28 cellular contexts compared by ENCODE assay signal in genomic region chr12:52525661-52526499, GRCh38. TPM values are rescaled to one million over a fixed set of nuclear protein-coding genes. Genes with fewer than 3 reads are reported as not detected.
DNase-seq lines count a peak whose midpoint lies in the region; ATAC-seq and TF ChIP-seq lines count a peak whose summit lies in the region.
"Had no signal": no experiment of that assay in that cellular context is flagged by ENCODE, and none has a peak within 500 bp of the region (broad histone marks: within the 10 kb centered on the region; RNA-seq: fewer than 3 reads in every experiment).

No MANE protein-coding gene starts in this region.

- ATAC-seq in GM18505 (IDR thresholded peaks at IDR 0.05; ENCODE audit: unreplicated experiment) (no peak), HG03565 (IDR thresholded peaks at IDR 0.05; ENCODE audit: unreplicated experiment) (no peak)
- ATAC-seq: CD8-positive, alpha-beta T cell had no signal

- CTCF ChIA-PET in RWPE1 (lab: Yijun Ruan, JAX) = interaction anchor here (0.6 to 1.0 kb wide), 4 partner anchors 19 to 577 kb away, joined by 3 to 6 read pairs (median 4); no protein-coding TSS in a partner anchor
- CTCF ChIA-PET in MCF 10A (lab: Yijun Ruan, JAX) = interaction anchor here (0.6 to 1.6 kb wide), 11 partner anchors 13 to 372 kb away, joined by 3 to 7 read pairs (median 3); partner anchors contain the start of gene KRT1

- DNase-seq in RWPE1 (ENCODE audit: low spot score) (no peak), MCF 10A (ENCODE audit: unreplicated experiment) (no peak), esophagus squamous epithelium (lab: John Stamatoyannopoulos, UW) (no peak), NCI-H2196 treated with DMSO at 0.1 percent for 48 hours (lab: John Stamatoyannopoulos, UW; ENCODE audit: unreplicated experiment) (no peak), NCI-H1105 (lab: John Stamatoyannopoulos, UW) (no peak)
- DNase-seq: activated gamma-delta T cell treated with Interleukin-2 at 50 U/mL for 16 hours; brain microvascular endothelial cell; CD8-positive, alpha-beta T cell; erythroblast; kidney glomerular epithelial cell; NCI-H146; NCI-H2171; NCI-H748 treated with DMSO at 0.1 percent for 48 hours; Right ventricle myocardium superior; stimulated activated CD4-positive, alpha-beta T cell treated with anti-CD3 and anti-CD28 coated beads, Interleukin-12 subunit alpha, Interleukin-12 subunit beta, amount 100 ng/mL, for 4 hours; stimulated activated CD4-positive, alpha-beta T cell treated with anti-CD3 and anti-CD28 coated beads, Interleukin-4, amount 100 ng/mL, for 4 hours; SW 1271 had no signal

- 45 to 53% methylated on average over 6 to 11 of the region's 13 CpGs for WGBS in esophagus squamous epithelium, 2 donors

- POLR2A ChIA-PET in RWPE1 (lab: Yijun Ruan, JAX; ENCODE audit: low non-redundant PET) (no interaction called here), MCF 10A (lab: Yijun Ruan, JAX) (interaction anchor here (1.0 to 27.6 kb wide), 9 partner anchors 8 to 376 kb away, joined by 3 to 1235 read pairs (median 166); partner anchors contain the start of gene KRT6A)

- no peaks in the 10 kb centered on the region for H3K36me3 Mint-ChIP-seq in MCF 10A (ENCODE audit: insufficient read depth, unreplicated experiment)
- H3K36me3 Mint-ChIP-seq: CD8-positive, alpha-beta T cell; memory B cell had no signal

- H3K27ac ChIP-seq in RWPE1 (peak overlapping the region; percentile 100), esophagus squamous epithelium (peak overlapping the region; percentile 81 to 92 (median 88)), skin epidermis (peak overlapping the region in 16 of 21 experiments; percentile 4 to 92 (median 62))
- H3K27ac ChIP-seq: brain microvascular endothelial cell, tibial nerve had no signal

- peaks cover 0 to 5% (median 0%) of the 10 kb centered on the region in 4 donors for H3K27me3 ChIP-seq in esophagus squamous epithelium
- H3K27me3 ChIP-seq: brain microvascular endothelial cell, MG63, tibial nerve had no signal

- H3K27me3 Mint-ChIP-seq in MCF 10A (ENCODE audit: insufficient read depth, unreplicated experiment) = no peaks in the 10 kb centered on the region
- H3K27me3 Mint-ChIP-seq: memory B cell; stimulated activated naive CD8-positive, alpha-beta T cell treated with anti-CD3 and anti-CD28 coated beads, Interleukin-15, Interleukin-2, amounts not matched to agents 100 ng/mL and 50 ng/mL, for 24 hours had no signal

- peak overlapping the region; percentile 80 for H3K4me3 Mint-ChIP-seq in MCF 10A (ENCODE audit: unreplicated experiment)
- H3K4me3 Mint-ChIP-seq: CD8-positive, alpha-beta T cell; memory B cell; stimulated activated naive CD8-positive, alpha-beta T cell treated with anti-CD3 and anti-CD28 coated beads, Interleukin-15, Interleukin-2, amounts not matched to agents 100 ng/mL and 50 ng/mL, for 24 hours had no signal

- H3K4me1 Mint-ChIP-seq in MCF 10A (ENCODE audit: insufficient read depth, unreplicated experiment) = peaks cover 43% of the 10 kb centered on the region
- H3K4me1 Mint-ChIP-seq: memory B cell had no signal

- intact Hi-C loops in MCF 10A (cut with micrococcal nuclease) = no loop called here
- intact Hi-C loops in esophagus squamous epithelium (cut with DNase I) = loop anchor here (10.0 kb wide), 1 partner anchor 349 kb away; no protein-coding TSS in a partner anchor

- peak overlapping the region; percentile 78 for H3K27ac Mint-ChIP-seq in MCF 10A (ENCODE audit: low read depth, unreplicated experiment)
- H3K27ac Mint-ChIP-seq: CD8-positive, alpha-beta T cell; stimulated activated naive CD8-positive, alpha-beta T cell treated with anti-CD3 and anti-CD28 coated beads, Interleukin-15, Interleukin-2, amounts not matched to agents 100 ng/mL and 50 ng/mL, for 24 hours had no signal

- H3K9me3 ChIP-seq in esophagus squamous epithelium = no peaks in the 10 kb centered on the region
- H3K9me3 ChIP-seq: MG63, tibial nerve had no signal

- no TSS peak for BruUV-seq in MCF 10A (replicated peaks; lab: Mats Ljungman, UMichigan)

- no peaks in the 10 kb centered on the region for H3K9me3 Mint-ChIP-seq in MCF 10A (ENCODE audit: unreplicated experiment)
- H3K9me3 Mint-ChIP-seq: CD8-positive, alpha-beta T cell; memory B cell; stimulated activated naive CD8-positive, alpha-beta T cell treated with anti-CD3 and anti-CD28 coated beads, Interleukin-15, Interleukin-2, amounts not matched to agents 100 ng/mL and 50 ng/mL, for 24 hours had no signal

- TF ChIP-seq CTCF in RWPE1 (conservative IDR thresholded peaks at IDR 0.05; ENCODE audit: low read depth) (no peak), MCF 10A (IDR thresholded peaks at IDR 0.05; ENCODE audit: unreplicated experiment) (no peak), esophagus squamous epithelium (IDR thresholded peaks at IDR 0.05) (no peak)

- peak overlapping the region in 2 of 4 donors; percentile 11 to 12 for H3K4me3 ChIP-seq in esophagus squamous epithelium
- H3K4me3 ChIP-seq in skin epidermis = peak overlapping the region in 1 of 7 experiments; percentile 0
- H3K4me3 ChIP-seq: MG63, tibial nerve had no signal

- peaks cover 29 to 63% (median 35%) of the 10 kb centered on the region in 3 donors for H3K4me1 ChIP-seq in esophagus squamous epithelium

- no peak for TF ChIP-seq POLR2A in esophagus squamous epithelium (IDR thresholded peaks at IDR 0.05)
- TF ChIP-seq POLR2A in GM18505 (IDR thresholded peaks at IDR 0.05; ENCODE audit: borderline replicate concordance, extremely low read depth, insufficient read depth, insufficient read length) = no peak

- no peaks in the 10 kb centered on the region for H3K36me3 ChIP-seq in esophagus squamous epithelium
- H3K36me3 ChIP-seq: brain microvascular endothelial cell, MG63, tibial nerve had no signal

RNA-seq across cellular contexts. Expression of gene KRT5, which starts 5.7 kb away (rescaled TPM):
- total RNA-seq in MCF 10A (2022) = 1,273 and 3,552 TPM in 2 replicates
- total RNA-seq in esophagus squamous epithelium = over 10,000 TPM in 1 of 4 donors, 1,000 to 10,000 TPM in 3; 7,921 to 12,107 (median 9,375) TPM
- total RNA-seq: CD8-positive, alpha-beta T cell; G401; Right ventricle myocardium superior had no signal

RNA-seq across cellular contexts. Expression of gene KRT71, which starts 27.1 kb away (rescaled TPM):
- not detected in 2 replicates for total RNA-seq in MCF 10A (2022)
- total RNA-seq in esophagus squamous epithelium = not detected
- total RNA-seq: CD8-positive, alpha-beta T cell; dermis microvascular lymphatic vessel endothelial cell; G401; myocyte; omental fat pad; Right ventricle myocardium superior; tibial nerve had no signal

RNA-seq across cellular contexts. Expression of gene KRT6A, which starts 32.8 kb away (rescaled TPM):
- total RNA-seq in MCF 10A (2022) (1,403 and 1,688 TPM in 2 replicates), esophagus squamous epithelium (over 10,000 TPM in 3 of 4 donors, 1,000 to 10,000 TPM in 1; 1,263 to 22,053 (median 17,717) TPM)
- total RNA-seq: CD8-positive, alpha-beta T cell; dermis microvascular lymphatic vessel endothelial cell; G401; myocyte; Right ventricle myocardium superior had no signal

RNA-seq across cellular contexts. Expression of gene KRT74, which starts 47.8 kb away (rescaled TPM):
- total RNA-seq in MCF 10A (2022) (not detected in 2 replicates), esophagus squamous epithelium (1 to 10 TPM in 1 of 4 donors, under 1 TPM in 1, not detected in 2; 0.19 to 6.7 TPM)
- total RNA-seq: CD8-positive, alpha-beta T cell; dermis microvascular lymphatic vessel endothelial cell; G401; myocyte; omental fat pad; Right ventricle myocardium superior; tibial nerve had no signal

RNA-seq across cellular contexts. Expression of gene KRT6C, which starts 52.3 kb away (rescaled TPM):
- total RNA-seq in MCF 10A (2022) (0.19 and 0.44 TPM in 2 replicates), esophagus squamous epithelium (1,000 to 10,000 TPM in 3 of 4 donors, 10 to 100 TPM in 1; 99.0 to 3,532 (median 1,742) TPM)
- total RNA-seq: CD8-positive, alpha-beta T cell; dermis microvascular lymphatic vessel endothelial cell; G401; myocyte; omental fat pad; Right ventricle myocardium superior; tibial nerve had no signal
